Comparison of ENCODE assay signal across 9 cellular contexts in genomic region chr17:17824780-17825614, GRCh38. TPM values are rescaled to one million over a fixed set of nuclear protein-coding genes. Genes with fewer than 3 reads are reported as not detected.
A peak's percentile ranks its signal among the peaks of the same experiment; 100 is the strongest.
DNase-seq lines count a peak whose midpoint lies in the region; ATAC-seq, FAIRE-seq and TF ChIP-seq lines count a peak whose summit lies in the region.
"Had no signal": no experiment of that assay in that cellular context is flagged by ENCODE, and none has a peak within 500 bp of the region (broad histone marks: within the 10 kb centered on the region; RNA-seq: fewer than 3 reads in every experiment).

No MANE protein-coding gene starts in this region.

- H3K27ac Mint-ChIP-seq in progenitor cell of endocrine pancreas = peak overlapping the region; percentile 96

- TF ChIP-seq POLR2A in GM12891 (IDR thresholded peaks at IDR 0.05; ENCODE audit: low read depth, low read length) = no peak

- H3K36me3 Mint-ChIP-seq in progenitor cell of endocrine pancreas (ENCODE audit: insufficient read depth) = no peaks in the 10 kb centered on the region

- H3K4me1 Mint-ChIP-seq in progenitor cell of endocrine pancreas (ENCODE audit: low read depth) = peaks cover 31% of the 10 kb centered on the region

- peak overlapping the region; percentile 97 for H3K27ac ChIP-seq in epithelial cell of prostate

- TF ChIP-seq CTCF in progenitor cell of endocrine pancreas (IDR thresholded peaks at IDR 0.05; ENCODE audit: unreplicated experiment) (no peak), GM13976 (IDR thresholded peaks at IDR 0.05; ENCODE audit: borderline replicate concordance, control extremely low read depth, extremely low read depth, insufficient read depth, missing control alignments) (no peak)

- peak; percentile 26 for FAIRE-seq in GM12891 (lab: Jason Lieb, UNC)

- no peaks in the 10 kb centered on the region for H3K9me3 Mint-ChIP-seq in progenitor cell of endocrine pancreas (ENCODE audit: low read depth)

- no peak for ATAC-seq in GM19397 (IDR thresholded peaks at IDR 0.05; ENCODE audit: unreplicated experiment)

- no peak overlapping the region for H3K4me3 Mint-ChIP-seq in progenitor cell of endocrine pancreas (ENCODE audit: low read depth)

- no peaks in the 10 kb centered on the region for H3K27me3 Mint-ChIP-seq in progenitor cell of endocrine pancreas

- in situ Hi-C loops in ACHN (cut with HindIII; ENCODE audit: low pct_ligation_motif_present, low pct_unique_long_range_greater_than_20kb, low sequenced_read_pairs) = no loop called here
- in situ Hi-C loops in GM13976 (cut with MboI; ENCODE audit: low sequenced_read_pairs, unreplicated experiment) = no loop called here

- no peak for DNase-seq in GM12891 (ENCODE audit: insufficient read length, low spot score)
- no peak for DNase-seq in epithelial cell of prostate (ENCODE audit: low read depth, low spot score)
- no peak for DNase-seq in progenitor cell of endocrine pancreas (ENCODE audit: low spot score, unreplicated experiment)
- DNase-seq in inferior parietal cortex (ENCODE audit: extremely low spot score) = no peak
- DNase-seq in ACHN = no peak
- no peak for DNase-seq in GM13976 (ENCODE audit: low spot score)
- DNase-seq: occipital lobe had no signal

TF ChIP-seq in GM12891, 5 proteins besides CTCF, POLR2A, EP300 and RAD21:
- TF ChIP-seq POU2F2 (IDR thresholded peaks at IDR 0.05; ENCODE audit: low read depth, low read length) (no peak), POLR2AphosphoS5 (IDR thresholded peaks at IDR 0.05; ENCODE audit: low read depth, low read length) (no peak), SPI1 (IDR thresholded peaks at IDR 0.05; ENCODE audit: low read depth, low read length) (no peak), TAF1 (IDR thresholded peaks at IDR 0.05; ENCODE audit: low read depth, low read length) (no peak), PAX5 (IDR thresholded peaks at IDR 0.05; ENCODE audit: insufficient read depth, low read length, severe bottlenecking) (no peak)

TF ChIP-seq in PFSK-1, 5 proteins besides CTCF, POLR2A, EP300 and RAD21:
- TF ChIP-seq TAF1 (IDR thresholded peaks at IDR 0.05; ENCODE audit: borderline replicate concordance, insufficient read depth, low read length) (no peak), FOXP2 (optimal IDR thresholded peaks at IDR 0.05; ENCODE audit: borderline replicate concordance, extremely low read depth, extremely low read length, insufficient read depth) (peak; percentile 8)

RNA-seq across cellular contexts. Expression of gene SREBF1, which starts 11.8 kb away (rescaled TPM):
- polyA plus RNA-seq in GM12891 (2012; ENCODE audit: low read depth, missing spikeins) = 16.7 TPM
- 241 TPM for polyA plus RNA-seq in PFSK-1 (2012; ENCODE audit: insufficient read length, low read depth)
- 85.0 and 98.9 TPM in 2 replicates for total RNA-seq in progenitor cell of endocrine pancreas
